1 cellular context compared by ENCODE assay signal in genomic region chr1:161201828-161202712, GRCh38.
A peak's percentile ranks its signal among the peaks of the same experiment; 100 is the strongest.
TF ChIP-seq lines count a peak whose summit lies in the region.

Gene NDUFS2 (plus strand): TSS chr1:161202367. CDS start chr1:161202386, 19 bp downstream.

TF ChIP-seq in HEK293, 187 proteins besides CTCF, POLR2A, EP300 and RAD21 (continued from another document and continues in another):
- TF ChIP-seq ZNF677 (tag by site-specific recombination; IDR thresholded peaks at IDR 0.05) (no peak), ZNF292 (tag by site-specific recombination; IDR thresholded peaks at IDR 0.05; ENCODE audit: borderline replicate concordance, low read depth) (no peak), ZSCAN23 (tag by site-specific recombination; IDR thresholded peaks at IDR 0.05) (no peak), WT1 (tag by site-specific recombination; IDR thresholded peaks at IDR 0.05) (no peak), ZNF391 (tag by site-specific recombination; IDR thresholded peaks at IDR 0.05; ENCODE audit: borderline replicate concordance, low read depth) (no peak), ZBTB21 (tag by site-specific recombination; IDR thresholded peaks at IDR 0.05) (peak; percentile 24; the same call in 1 of the 2 replicates), PRDM6 (tag by site-specific recombination; IDR thresholded peaks at IDR 0.05) (no peak), REPIN1 (tag by site-specific recombination; IDR thresholded peaks at IDR 0.05; ENCODE audit: low read depth) (no peak), GLIS2 (tag by site-specific recombination; IDR thresholded peaks at IDR 0.05) (no peak), ZBTB6 (tag by site-specific recombination; IDR thresholded peaks at IDR 0.05) (no peak; the same call in 1 of the 2 replicates), BCL11A (tag by site-specific recombination; IDR thresholded peaks at IDR 0.05; ENCODE audit: low read depth) (no peak), ZFP41 (tag by site-specific recombination; IDR thresholded peaks at IDR 0.05; ENCODE audit: borderline replicate concordance) (no peak), ZNF549 (tag by site-specific recombination; IDR thresholded peaks at IDR 0.05) (no peak), ZSCAN18 (tag by site-specific recombination; IDR thresholded peaks at IDR 0.05) (no peak; the same call in 1 of the 2 replicates), ZNF248 (tag by site-specific recombination; IDR thresholded peaks at IDR 0.05) (no peak), ZNF202 (tag by site-specific recombination; IDR thresholded peaks at IDR 0.05; ENCODE audit: borderline replicate concordance) (no peak), ZNF121 (tag by site-specific recombination; IDR thresholded peaks at IDR 0.05) (no peak), ZNF558 (tag by site-specific recombination; IDR thresholded peaks at IDR 0.05) (no peak; the same call in 1 of the 2 replicates), ZNF214 (tag by site-specific recombination; IDR thresholded peaks at IDR 0.05; ENCODE audit: borderline replicate concordance) (no peak), ZXDB (tag by site-specific recombination; IDR thresholded peaks at IDR 0.05) (peak; percentile 84), ZNF354C (tag by site-specific recombination; IDR thresholded peaks at IDR 0.05; ENCODE audit: borderline replicate concordance, low read depth) (no peak), ZSCAN4 (tag by site-specific recombination; IDR thresholded peaks at IDR 0.05) (no peak), ZNF791 (tag by site-specific recombination; IDR thresholded peaks at IDR 0.05) (no peak), SCRT1 (tag by site-specific recombination; IDR thresholded peaks at IDR 0.05; ENCODE audit: borderline replicate concordance) (no peak), ZNF645 (tag by site-specific recombination; IDR thresholded peaks at IDR 0.05) (no peak), ZNF132 (tag by site-specific recombination; IDR thresholded peaks at IDR 0.05; ENCODE audit: borderline replicate concordance) (no peak), ZNF324 (tag by site-specific recombination; IDR thresholded peaks at IDR 0.05) (peak; percentile 13; the same call in 1 of the 2 replicates), ZNF404 (tag by site-specific recombination; IDR thresholded peaks at IDR 0.05) (no peak), ZNF585B (tag by site-specific recombination; IDR thresholded peaks at IDR 0.05) (no peak), ZSCAN5A (tag by site-specific recombination; IDR thresholded peaks at IDR 0.05) (no peak), ZNF610 (tag by site-specific recombination; IDR thresholded peaks at IDR 0.05; ENCODE audit: borderline replicate concordance) (no peak), ZNF530 (tag by site-specific recombination; IDR thresholded peaks at IDR 0.05; ENCODE audit: low read depth) (no peak), ZNF423 (tag by site-specific recombination; IDR thresholded peaks at IDR 0.05) (peak; percentile 80; the same call in 1 of the 2 replicates), BCL6B (tag by site-specific recombination; IDR thresholded peaks at IDR 0.05) (no peak), ZNF555 (tag by site-specific recombination; conservative IDR thresholded peaks at IDR 0.05) (no peak), ZNF239 (tag by site-specific recombination; IDR thresholded peaks at IDR 0.05) (no peak), ZSCAN16 (tag by site-specific recombination; IDR thresholded peaks at IDR 0.05) (no peak), ZNF501 (tag by site-specific recombination; IDR thresholded peaks at IDR 0.05) (peak; percentile 79), MYNN (tag by site-specific recombination; IDR thresholded peaks at IDR 0.05; ENCODE audit: borderline replicate concordance) (no peak), ZNF621 (tag by site-specific recombination; IDR thresholded peaks at IDR 0.05) (no peak), AEBP2 (tag by site-specific recombination; IDR thresholded peaks at IDR 0.05; ENCODE audit: borderline replicate concordance) (no peak), TCF7L2 (IDR thresholded peaks at IDR 0.05; ENCODE audit: borderline replicate concordance, low read depth, low read length) (no peak), OVOL3 (tag by site-specific recombination; IDR thresholded peaks at IDR 0.05) (no peak), ZNF48 (tag by site-specific recombination; IDR thresholded peaks at IDR 0.05) (no peak), ZSCAN30 (tag by site-specific recombination; IDR thresholded peaks at IDR 0.05) (0 out of 2 replicates have a peak, but pooled peaks have one; percentile 35), ZNF664 (tag by site-specific recombination; IDR thresholded peaks at IDR 0.05) (no peak), ATF2 (tag by site-specific recombination; IDR thresholded peaks at IDR 0.05; ENCODE audit: low read depth) (no peak), KLF8 (tag by site-specific recombination; IDR thresholded peaks at IDR 0.05) (no peak; the same call in 1 of the 2 replicates), ZNF37A (tag by site-specific recombination; IDR thresholded peaks at IDR 0.05) (no peak), SP2 (tag by site-specific recombination; IDR thresholded peaks at IDR 0.05) (peak; percentile 85), ZNF747 (tag by site-specific recombination; IDR thresholded peaks at IDR 0.05) (no peak), ZNF510 (tag by site-specific recombination; IDR thresholded peaks at IDR 0.05; ENCODE audit: insufficient replicate concordance) (no peak), KLF7 (tag by site-specific recombination; IDR thresholded peaks at IDR 0.05; ENCODE audit: borderline replicate concordance) (peak; percentile 33; the same call in 1 of the 2 replicates), ZNF707 (tag by site-specific recombination; IDR thresholded peaks at IDR 0.05) (no peak), ZNF157 (tag by site-specific recombination; IDR thresholded peaks at IDR 0.05) (no peak), ZNF146 (tag by site-specific recombination; IDR thresholded peaks at IDR 0.05) (no peak), PRDM4 (tag by site-specific recombination; IDR thresholded peaks at IDR 0.05) (no peak), ZNF777 (tag by site-specific recombination; IDR thresholded peaks at IDR 0.05; ENCODE audit: borderline replicate concordance) (no peak), ZNF169 (tag by site-specific recombination; IDR thresholded peaks at IDR 0.05) (no peak)
